12 cellular contexts compared by ENCODE assay signal in the genomic region with DNA sequence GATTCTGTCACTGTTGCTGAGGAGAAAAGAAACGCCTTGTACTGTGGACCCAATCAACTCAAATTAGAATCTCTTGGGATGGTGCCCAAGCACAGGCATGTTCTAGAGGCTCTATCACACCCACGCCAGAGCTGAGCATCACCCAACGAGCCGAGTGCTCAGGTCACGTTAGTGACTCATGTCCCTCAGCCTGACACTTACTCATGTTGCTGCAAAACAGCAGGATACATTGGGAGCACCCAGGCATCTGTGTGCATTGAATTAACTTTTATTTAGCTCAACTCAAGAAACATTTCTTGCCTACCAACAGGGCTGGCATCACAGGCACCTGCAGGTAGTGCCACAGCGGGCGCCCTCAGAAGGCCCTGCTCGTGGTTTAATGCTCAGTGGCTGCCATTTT.
A peak's percentile ranks its signal among the peaks of the same experiment; 100 is the strongest.
DNase-seq lines count a peak whose midpoint lies in the region; ATAC-seq, FAIRE-seq and TF ChIP-seq lines count a peak whose summit lies in the region.
"Had no signal": no experiment of that assay in that cellular context is flagged by ENCODE, and none has a peak within 500 bp of the region (broad histone marks: within the 10 kb centered on the region; RNA-seq: fewer than 3 reads in every experiment).

No MANE protein-coding gene starts in this region.

- CTCF ChIA-PET in A549 (lab: Yijun Ruan, JAX) (no interaction called here), PC-9 (lab: Charles Lee) (interaction anchor here (0.6 kb wide), 1 partner anchor 148 kb away, joined by 3 read pairs; no protein-coding TSS in a partner anchor)

- ATAC-seq in A549 (no peak), HG03039 (IDR thresholded peaks at IDR 0.05; ENCODE audit: unreplicated experiment) (no peak)

- H3K9me3 ChIP-seq in A549: 0 out of 3 replicates have a peak, but pooled peaks cover under 1% of the 10 kb centered on the region
- H3K9me3 ChIP-seq in PC-9 (ENCODE audit: insufficient read depth, low read depth): no peaks in the 10 kb centered on the region

- TF ChIP-seq POLR2A in A549 (IDR thresholded peaks at IDR 0.05; ENCODE audit: low read length) (no peak), H54 (IDR thresholded peaks at IDR 0.05; ENCODE audit: low read depth, low read length) (no peak)

- POLR2A ChIA-PET in A549 (lab: Yijun Ruan, JAX): no interaction called here
- POLR2A ChIA-PET in PC-9 (lab: Charles Lee; ENCODE audit: unreplicated experiment): no interaction called here

- TF ChIP-seq EP300 in A549 (IDR thresholded peaks at IDR 0.05): no peak

- H3K4me3 ChIP-seq in A549 (no peak overlapping the region), cardiac fibroblast (replicated peaks in 1 of 2; ENCODE audit: low read depth in 2 of 2, low read length in 2 of 2) (no peak overlapping the region), kidney epithelial cell (ENCODE audit: low read depth, low read length) (no peak overlapping the region), PC-9 (no peak overlapping the region)

- no peak for TF ChIP-seq RAD21 in A549 (conservative IDR thresholded peaks at IDR 0.05 in 1 of 2, IDR thresholded peaks at IDR 0.05 in 1 of 2)

- H3K79me2 ChIP-seq in PC-9 (ENCODE audit: low read depth): no peaks in the 10 kb centered on the region

- WGBS in A549 (ENCODE audit: missing lambda C conversion rate): 46% methylated on average over 8 of the region's 8 CpGs

- H3K4me2 ChIP-seq in A549 (no peak overlapping the region), PC-9 (no peak overlapping the region)

- H2AFZ ChIP-seq in PC-9: no peak overlapping the region

- no peaks in the 10 kb centered on the region for H3K27me3 ChIP-seq in kidney epithelial cell (ENCODE audit: control insufficient read depth, insufficient read depth, low read length)
- no peaks in the 10 kb centered on the region for H3K27me3 ChIP-seq in PC-9 (ENCODE audit: insufficient read depth, low read depth)

- H3K9me2 ChIP-seq in PC-9 (ENCODE audit: insufficient read depth): no peaks in the 10 kb centered on the region

- H3K27ac ChIP-seq in A549 (peak overlapping the region; percentile 0 to 21; a peak in 1 of 6 replicates), PC-9 (no peak overlapping the region)
- H3K27ac ChIP-seq: HL-60 had no signal

- FAIRE-seq in A549 (lab: Jason Lieb, UNC) (no peak), H54 (lab: Jason Lieb, UNC) (no peak)

- H3K36me3 ChIP-seq in kidney epithelial cell (ENCODE audit: control insufficient read depth, insufficient read depth, low read length) (no peaks in the 10 kb centered on the region), PC-9 (ENCODE audit: low read depth) (no peaks in the 10 kb centered on the region)

- intact Hi-C loops in PC-9 (cut with micrococcal nuclease; ENCODE audit: unreplicated experiment): no loop called here

- H4K20me1 ChIP-seq in PC-9 (ENCODE audit: insufficient read depth): no peaks in the 10 kb centered on the region

- DNase-seq in A549 (ENCODE audit: low read depth in 1 of 2, low spot score in 1 of 2): no peak
- DNase-seq in H54 (ENCODE audit: insufficient read length, low spot score): peak; percentile 67
- peak; percentile 45 to 69 for DNase-seq in cardiac fibroblast (ENCODE audit: low read depth in 2 of 2)
- DNase-seq in kidney epithelial cell (ENCODE audit: low read depth): peak; percentile 44
- DNase-seq in DMS153 treated with DMSO at 0.1 percent for 48 hours (lab: John Stamatoyannopoulos, UW; ENCODE audit: unreplicated experiment): no peak
- no peak for DNase-seq in PC-9
- no peak for DNase-seq in activated naive CD4-positive, alpha-beta T cell treated with anti-CD3 and anti-CD28 coated beads, Interleukin-2, amount 50 U/mL, for 16 hours
- DNase-seq: activated CD4-positive, CD25-positive, alpha-beta regulatory T cell; midbrain; NCI-H1694 had no signal

- no peak for TF ChIP-seq CTCF in A549 (IDR thresholded peaks at IDR 0.05)
- TF ChIP-seq CTCF in cardiac fibroblast (IDR thresholded peaks at IDR 0.05; ENCODE audit: low read depth, low read length): no peak
- TF ChIP-seq CTCF in kidney epithelial cell (IDR thresholded peaks at IDR 0.05; ENCODE audit: insufficient read depth, low read length, poor library complexity, severe bottlenecking): no peak
- no peak for TF ChIP-seq CTCF in PC-9 (conservative IDR thresholded peaks at IDR 0.05)

- peaks cover 45% of the 10 kb centered on the region for H3K4me1 ChIP-seq in A549
- H3K4me1 ChIP-seq in PC-9 (replicated peaks; ENCODE audit: insufficient read depth): no peaks in the 10 kb centered on the region

- no peaks in the 10 kb centered on the region for H3F3A ChIP-seq in PC-9 (ENCODE audit: insufficient read depth, low read depth)

- BruUV-seq in PC-9 (replicated peaks; lab: Mats Ljungman, UMichigan): no TSS peak

TF ChIP-seq in A549, 52 proteins besides CTCF, POLR2A, EP300 and RAD21:
- TF ChIP-seq HEYL (CRISPR knock-in tag; IDR thresholded peaks at IDR 0.05) (no peak), EHF (CRISPR knock-in tag; IDR thresholded peaks at IDR 0.05) (no peak), FOSL2 (IDR thresholded peaks at IDR 0.05) (no peak), FOSL2 (CRISPR knock-in tag; IDR thresholded peaks at IDR 0.05) (peak; percentile 16; the same call in 1 of the 2 replicates), CBX8 (IDR thresholded peaks at IDR 0.05) (no peak), ZNF302 (CRISPR knock-in tag; IDR thresholded peaks at IDR 0.05) (no peak)

Comparison
In these comparisons a context has a peak if more than half of its experiments do, and no peak if none do; other contexts are left out.
1. DNase-seq: peak in H54 (single experiment), cardiac fibroblast (2 of 2) and kidney epithelial cell (single experiment); none in A549 (0 of 2), DMS153 treated with DMSO at 0.1 percent for 48 hours (single experiment), PC-9 (0 of 2) and activated naive CD4-positive, alpha-beta T cell treated with anti-CD3 and anti-CD28 coated beads, Interleukin-2, amount 50 U/mL, for 16 hours (single experiment).